ENCODE assay signal across 22 cellular contexts in the genomic region with DNA sequence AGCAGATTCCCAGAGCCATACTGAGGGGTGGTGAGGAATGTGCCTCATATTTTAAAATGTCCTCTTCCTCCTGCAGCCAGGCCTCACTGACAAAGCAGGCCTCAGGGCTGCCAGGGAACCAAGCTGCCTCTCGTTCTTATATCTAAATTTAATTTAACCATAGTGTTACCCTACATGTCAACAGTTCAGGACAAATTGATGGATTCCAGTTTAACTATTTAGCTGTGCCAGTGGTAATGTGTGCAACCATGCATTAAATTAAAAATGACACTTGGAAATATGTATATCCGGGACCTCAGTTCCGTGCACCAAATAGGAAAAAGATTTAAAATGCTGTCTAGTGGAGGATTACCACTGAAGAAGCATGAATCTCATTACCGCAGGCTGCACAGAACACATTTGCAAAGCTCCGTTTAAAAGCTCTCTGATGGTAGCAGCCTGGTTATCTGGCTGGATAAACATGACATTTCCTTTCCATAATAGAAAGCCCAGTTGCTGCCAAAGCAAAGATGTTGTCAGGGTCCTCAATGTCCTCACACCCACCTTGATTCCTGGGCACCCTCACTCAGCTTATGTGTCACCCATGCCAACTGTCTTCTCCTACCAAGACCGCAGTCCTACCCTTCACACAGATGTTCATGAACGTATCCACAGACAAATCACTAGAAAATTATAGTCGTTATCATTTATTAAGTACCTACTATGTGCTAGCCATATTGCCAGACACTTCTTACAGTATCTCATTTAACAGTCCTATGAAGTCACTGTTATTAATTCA.
DNase-seq lines count a peak whose midpoint lies in the region; ATAC-seq, FAIRE-seq and TF ChIP-seq lines count a peak whose summit lies in the region.
"Had no signal": no experiment of that assay in that cellular context is flagged by ENCODE, and none has a peak within 500 bp of the region (broad histone marks: within the 10 kb centered on the region; RNA-seq: fewer than 3 reads in every experiment).

No MANE protein-coding gene starts in this region.

- H3K27ac ChIP-seq in astrocyte (ENCODE audit: low read depth, low read length) (peak overlapping the region; percentile 97), temporal lobe (ENCODE audit: low read depth, low read length) (peak overlapping the region; percentile 66)
- H3K27ac ChIP-seq: gastroesophageal sphincter, parathyroid adenoma, SJCRH30, thyroid gland had no signal

- DNase-seq in M059J (ENCODE audit: low read depth), result peak; percentile 79
- DNase-seq in astrocyte (ENCODE audit: low read depth), result peak; percentile 80
- DNase-seq in mesothelial cell of epicardium (ENCODE audit: low spot score in 2 of 2, unreplicated experiment in 2 of 2), result no peak
- DNase-seq in ecto neural progenitor cell (ENCODE audit: low spot score), result no peak
- no peak for DNase-seq in HAP-1 (ENCODE audit: low spot score in 2 of 2)
- DNase-seq: activated CD4-positive, alpha-beta T cell treated with anti-CD3 and anti-CD28 coated beads, Interleukin-2, amount 50 U/mL, for 48 hours; activated gamma-delta T cell treated with Interleukin-2 at 50 U/mL for 16 hours; DMS79 treated with DMSO at 0.1 percent for 48 hours; MM.1S; naive B cell; NCI-H774; PC-3; SJCRH30; stimulated activated CD4-positive, alpha-beta T cell treated with anti-CD3 and anti-CD28 coated beads, Interleukin-2, amount 100 ng/mL, for 48 hours; stimulated activated naive CD4-positive, alpha-beta T cell treated with Interleukin-2 at 50 U/mL for 16 hours; T-helper 2 cell; thyroid gland had no signal

- H3K27ac Mint-ChIP-seq in astrocyte (ENCODE audit: unreplicated experiment) (peak overlapping the region; percentile 95), mesothelial cell of epicardium (peak overlapping the region; percentile 90)
- H3K27ac Mint-ChIP-seq: naive B cell, WTC11 had no signal

- H3K4me1 ChIP-seq in astrocyte (ENCODE audit: insufficient read depth, low read length) (peaks cover 34% of the 10 kb centered on the region), HAP-1 (no peaks in the 10 kb centered on the region)
- H3K4me1 ChIP-seq: gastroesophageal sphincter, parathyroid adenoma, SJCRH30, thyroid gland had no signal

- H3K9me3 Mint-ChIP-seq in astrocyte (ENCODE audit: unreplicated experiment), result peaks cover 5% of the 10 kb centered on the region
- no peaks in the 10 kb centered on the region for H3K9me3 Mint-ChIP-seq in mesothelial cell of epicardium

- no peak for TF ChIP-seq CTCF in astrocyte (IDR thresholded peaks at IDR 0.05; ENCODE audit: insufficient read depth, low read depth, low read length)
- no peak for TF ChIP-seq CTCF in mesothelial cell of epicardium (IDR thresholded peaks at IDR 0.05; ENCODE audit: unreplicated experiment)

- H4K20me1 ChIP-seq in astrocyte (ENCODE audit: insufficient read depth, low read length), result no peaks in the 10 kb centered on the region

- peak overlapping the region; percentile 63 for H3K4me2 ChIP-seq in astrocyte (ENCODE audit: low read length)

- H3K79me2 ChIP-seq in astrocyte (ENCODE audit: insufficient read depth, low read length), result no peaks in the 10 kb centered on the region
- H3K79me2 ChIP-seq: parathyroid adenoma had no signal

- in situ Hi-C loops in HAP-1 (cut with MboI; ENCODE audit: low sequenced_read_pairs), result no loop called here

- H3K4me3 ChIP-seq in astrocyte (ENCODE audit: insufficient read depth, low read depth, low read length), result no peak overlapping the region
- H3K4me3 ChIP-seq in HAP-1, result no peak overlapping the region
- H3K4me3 ChIP-seq: gastroesophageal sphincter, SJCRH30, thyroid gland had no signal

- H3K4me1 Mint-ChIP-seq in astrocyte (ENCODE audit: low read depth, unreplicated experiment) (peaks cover 32% of the 10 kb centered on the region), mesothelial cell of epicardium (peaks cover 41% of the 10 kb centered on the region)

- H3K36me3 Mint-ChIP-seq in astrocyte (ENCODE audit: low read depth, unreplicated experiment), result no peaks in the 10 kb centered on the region
- no peaks in the 10 kb centered on the region for H3K36me3 Mint-ChIP-seq in mesothelial cell of epicardium
- H3K36me3 Mint-ChIP-seq: naive B cell had no signal

- H2AFZ ChIP-seq in astrocyte (ENCODE audit: low read depth, low read length), result no peak overlapping the region
- H2AFZ ChIP-seq: parathyroid adenoma had no signal

- H3K9ac ChIP-seq in astrocyte (ENCODE audit: low read length), result peak overlapping the region; percentile 74
- H3K9ac ChIP-seq: parathyroid adenoma had no signal

- no peaks in the 10 kb centered on the region for H3K36me3 ChIP-seq in astrocyte (ENCODE audit: insufficient read depth, low read length)
- H3K36me3 ChIP-seq in HAP-1 (replicated peaks), result no peaks in the 10 kb centered on the region
- H3K36me3 ChIP-seq: gastroesophageal sphincter, SJCRH30, thyroid gland had no signal

- no peak overlapping the region for H3K4me3 Mint-ChIP-seq in astrocyte (ENCODE audit: unreplicated experiment)
- H3K4me3 Mint-ChIP-seq in mesothelial cell of epicardium, result no peak overlapping the region
- H3K4me3 Mint-ChIP-seq: naive B cell, WTC11 had no signal

- H3K9me3 ChIP-seq in astrocyte (ENCODE audit: insufficient read depth, low read depth, low read length), result no peaks in the 10 kb centered on the region
- no peaks in the 10 kb centered on the region for H3K9me3 ChIP-seq in HAP-1
- H3K9me3 ChIP-seq: gastroesophageal sphincter, SJCRH30, thyroid gland had no signal

- no peak for FAIRE-seq in astrocyte (lab: Jason Lieb, UNC)

- H3K27me3 ChIP-seq in astrocyte (ENCODE audit: insufficient read depth, low read length) (no peaks in the 10 kb centered on the region), HAP-1 (ENCODE audit: low read depth) (no peaks in the 10 kb centered on the region)
- H3K27me3 ChIP-seq: gastroesophageal sphincter, SJCRH30, thyroid gland had no signal

- peaks cover 1% of the 10 kb centered on the region for H3K27me3 Mint-ChIP-seq in astrocyte (ENCODE audit: low read depth, unreplicated experiment)
- no peaks in the 10 kb centered on the region for H3K27me3 Mint-ChIP-seq in mesothelial cell of epicardium (ENCODE audit: low read depth)

- no peak for ATAC-seq in HG03139 (IDR thresholded peaks at IDR 0.05; ENCODE audit: unreplicated experiment)
- ATAC-seq: gastroesophageal sphincter, PC-3, WTC11 had no signal

Comparison
In these comparisons a context has a peak if more than half of its experiments do, and no peak if none do; other contexts are left out.
1. DNase-seq: peak in M059J (single experiment) and astrocyte (single experiment); none in mesothelial cell of epicardium (0 of 2), ecto neural progenitor cell (single experiment) and HAP-1 (0 of 2).